Comparison of ENCODE assay signal across 8 cellular contexts in genomic region chr1:55337801-55338447, GRCh38.
DNase-seq lines count a peak whose midpoint lies in the region; ATAC-seq and TF ChIP-seq lines count a peak whose summit lies in the region.

No MANE protein-coding gene starts in this region.

- peak overlapping the region; percentile 82 for H2AFZ ChIP-seq in Loucy (ENCODE audit: low read length)

- H3F3A ChIP-seq in Loucy (ENCODE audit: low read depth), result no peaks in the 10 kb centered on the region

- no peaks in the 10 kb centered on the region for H3K9me2 ChIP-seq in Loucy (replicated peaks; ENCODE audit: low read depth, low read length)

- no peak overlapping the region for H3K9ac ChIP-seq in Loucy (ENCODE audit: low read depth, low read length, poor library complexity, severe bottlenecking)

- H3K27me3 Mint-ChIP-seq in stimulated activated naive CD8-positive, alpha-beta T cell treated with anti-CD3 and anti-CD28 coated beads, Interleukin-15, amount 100 ng/mL, for 72 hours, result peaks cover under 1% of the 10 kb centered on the region

- peaks cover 12% of the 10 kb centered on the region for H3K4me1 ChIP-seq in Loucy (ENCODE audit: insufficient read depth, low read length, poor library complexity, severe bottlenecking)

- no peak overlapping the region for H3K4me2 ChIP-seq in Loucy (ENCODE audit: low read depth, low read length, poor library complexity, severe bottlenecking)

- DNase-seq in NCI-H1092 treated with DMSO at 0.1 percent for 48 hours (lab: John Stamatoyannopoulos, UW) (peak; percentile 27), NCI-H1092 (lab: John Stamatoyannopoulos, UW) (no peak), T1000 (lab: John Stamatoyannopoulos, UW) (peak; percentile 15), glomerular visceral epithelial cell (ENCODE audit: extremely low spot score) (peak; percentile 61)
- peak in 1 of 2 donors; percentile 17 for DNase-seq in stimulated activated naive CD8-positive, alpha-beta T cell treated with anti-CD3 and anti-CD28 coated beads, Interleukin-15, amount 100 ng/mL, for 72 hours
- no peak for DNase-seq in activated CD4-positive, CD25-positive, alpha-beta regulatory T cell (lab: John Stamatoyannopoulos, UW)

- no peaks in the 10 kb centered on the region for H3K79me2 ChIP-seq in Loucy (ENCODE audit: insufficient read depth, low read length)

- H3K27ac Mint-ChIP-seq in stimulated activated naive CD8-positive, alpha-beta T cell treated with anti-CD3 and anti-CD28 coated beads, Interleukin-15, amount 100 ng/mL, for 72 hours, result peak overlapping the region in 1 of 2 donors; percentile 30

- TF ChIP-seq CTCF in Loucy (conservative IDR thresholded peaks at IDR 0.05; ENCODE audit: low read length), result peak; percentile 68

- ATAC-seq in GM21381 (IDR thresholded peaks at IDR 0.05; ENCODE audit: unreplicated experiment), result peak; percentile 74
- ATAC-seq in stimulated activated naive CD8-positive, alpha-beta T cell treated with anti-CD3 and anti-CD28 coated beads, Interleukin-15, amount 100 ng/mL, for 72 hours, result peak; percentile 57

- no peaks in the 10 kb centered on the region for H3K9me3 ChIP-seq in Loucy (ENCODE audit: insufficient read depth, low read depth, low read length)

- no peaks in the 10 kb centered on the region for H3K4me1 Mint-ChIP-seq in stimulated activated naive CD8-positive, alpha-beta T cell treated with anti-CD3 and anti-CD28 coated beads, Interleukin-15, amount 100 ng/mL, for 72 hours

- no peak overlapping the region for H3K4me3 ChIP-seq in Loucy (ENCODE audit: low read length, poor library complexity, severe bottlenecking)

- H4K20me1 ChIP-seq in Loucy (ENCODE audit: insufficient read depth, low read length, poor library complexity, severe bottlenecking), result no peaks in the 10 kb centered on the region

- no peak overlapping the region for H3K4me3 Mint-ChIP-seq in stimulated activated naive CD8-positive, alpha-beta T cell treated with anti-CD3 and anti-CD28 coated beads, Interleukin-15, amount 100 ng/mL, for 72 hours

- no peaks in the 10 kb centered on the region for H3K27me3 ChIP-seq in Loucy (ENCODE audit: insufficient read depth, low read length, poor library complexity, severe bottlenecking)

- H3K36me3 ChIP-seq in Loucy (ENCODE audit: insufficient read depth, low read length), result no peaks in the 10 kb centered on the region

- H3K9me3 Mint-ChIP-seq in stimulated activated naive CD8-positive, alpha-beta T cell treated with anti-CD3 and anti-CD28 coated beads, Interleukin-15, amount 100 ng/mL, for 72 hours, result peaks cover 11 to 12% of the 10 kb centered on the region in 2 donors

Comparison
In these comparisons a context has a peak if more than half of its experiments do, and no peak if none do; other contexts are left out.
1. DNase-seq: peak in NCI-H1092 treated with DMSO at 0.1 percent for 48 hours (single experiment), T1000 (single experiment) and glomerular visceral epithelial cell (single experiment); none in NCI-H1092 (single experiment) and activated CD4-positive, CD25-positive, alpha-beta regulatory T cell (0 of 4).